In genomic region chr16:57106767-57107166, GRCh38 we compare ENCODE assay signal across 18 cellular contexts. TPM values are rescaled to one million over a fixed set of nuclear protein-coding genes. Genes with fewer than 3 reads are reported as not detected.
DNase-seq lines count a peak whose midpoint lies in the region; ATAC-seq, FAIRE-seq and TF ChIP-seq lines count a peak whose summit lies in the region.
"Had no signal": no experiment of that assay in that cellular context is flagged by ENCODE, and none has a peak within 500 bp of the region (broad histone marks: within the 10 kb centered on the region; RNA-seq: fewer than 3 reads in every experiment).

No MANE protein-coding gene starts in this region.

- H3K36me3 ChIP-seq in GM12878 (ENCODE audit: control insufficient read depth in 2 of 2, insufficient read depth in 2 of 2, low read length in 1 of 2): no peaks in the 10 kb centered on the region
- H3K36me3 ChIP-seq in kidney (ENCODE audit: control insufficient read depth in 1 of 2, insufficient read depth in 2 of 2, low read length in 2 of 2): no peaks in the 10 kb centered on the region
- H3K36me3 ChIP-seq: lower lobe of right lung had no signal

- TF ChIP-seq CTCF in A549 (IDR thresholded peaks at IDR 0.05): no peak
- TF ChIP-seq CTCF in GM12878 (IDR thresholded peaks at IDR 0.05 in 2 of 3, conservative IDR thresholded peaks at IDR 0.05 in 1 of 3; ENCODE audit: control insufficient read depth in 2 of 3, extremely low read depth in 1 of 3, insufficient read depth in 1 of 3, low read depth in 3 of 3, low read length in 3 of 3): no peak
- TF ChIP-seq CTCF in kidney (IDR thresholded peaks at IDR 0.05; ENCODE audit: borderline replicate concordance, extremely low read depth, insufficient read depth): no peak

- H3K9me3 ChIP-seq in A549 (no peaks in the 10 kb centered on the region), GM12878 (replicated peaks; ENCODE audit: control insufficient read depth, insufficient read depth, low read length) (no peaks in the 10 kb centered on the region), kidney (ENCODE audit: control insufficient read depth in 1 of 2, low read length in 2 of 2) (no peaks in the 10 kb centered on the region)
- H3K9me3 ChIP-seq: lower lobe of right lung had no signal

- SMC1A ChIA-PET in GM12878 (lab: Charles Lee; ENCODE audit: uncharacterized antibody, unreplicated experiment): interaction anchor here (1.0 kb wide), 1 partner anchor 23 kb away, joined by 3 read pairs; no protein-coding TSS in a partner anchor

- TF ChIP-seq RAD21 in A549 (conservative IDR thresholded peaks at IDR 0.05 in 1 of 2, IDR thresholded peaks at IDR 0.05 in 1 of 2): no peak
- TF ChIP-seq RAD21 in GM12878 (IDR thresholded peaks at IDR 0.05; ENCODE audit: insufficient read depth, low read depth, low read length): no peak

- WGBS in A549 (ENCODE audit: missing lambda C conversion rate): 80% methylated on average over 2 of the region's 2 CpGs
- 64% methylated on average over 2 of the region's 2 CpGs for whole genome bisulfite sequencing in GM12878 (ENCODE audit: insufficient coverage, insufficient replicate concordance, low lambda C conversion rate, missing lambda C conversion rate)

- CTCF ChIA-PET in A549 (lab: Yijun Ruan, JAX) (interaction anchor here (2.6 to 8.4 kb wide), 2 partner anchors 14 to 23 kb away, joined by 9 to 72 read pairs; partner anchors contain the start of gene CPNE2), GM12878 (lab: Yijun Ruan, JAX) (interaction anchor here (1.3 to 2.7 kb wide), 2 partner anchors 14 to 46 kb away, joined by 4 to 15 read pairs; partner anchors contain the start of gene CPNE2)

- peaks cover 28% of the 10 kb centered on the region for H3K4me1 ChIP-seq in A549
- peaks cover 12% of the 10 kb centered on the region for H3K4me1 ChIP-seq in GM12878 (ENCODE audit: control insufficient read depth, insufficient read depth, low read length)
- peaks cover 0 to 4% of the 10 kb centered on the region in 2 donors for H3K4me1 ChIP-seq in kidney (ENCODE audit: control insufficient read depth in 1 of 2, insufficient read depth in 1 of 2, low read depth in 1 of 2, low read length in 2 of 2)

- TF ChIP-seq EP300 in A549 (IDR thresholded peaks at IDR 0.05) (no peak), GM12878 (IDR thresholded peaks at IDR 0.05; ENCODE audit: borderline replicate concordance in 1 of 2, control insufficient read depth in 1 of 2, low read depth in 2 of 2, low read length in 2 of 2) (no peak)

- H2AFZ ChIP-seq in GM12878 (ENCODE audit: control insufficient read depth, low read depth, low read length): no peak overlapping the region

- H3K79me2 ChIP-seq in GM12878 (ENCODE audit: control insufficient read depth, insufficient read depth, low read length): no peaks in the 10 kb centered on the region

- ATAC-seq in A549 (peak; percentile 15 to 24; a peak in 2 of 6 replicates), GM12878 (peak; percentile 15; the same call in 2 of the 3 replicates), GM21825 (IDR thresholded peaks at IDR 0.05; ENCODE audit: unreplicated experiment) (no peak), HG03095 (IDR thresholded peaks at IDR 0.05; ENCODE audit: unreplicated experiment) (no peak)

- H3K27me3 ChIP-seq in GM12878 (replicated peaks in 1 of 2; ENCODE audit: control insufficient read depth in 2 of 2, insufficient read depth in 2 of 2, low read length in 1 of 2): no peaks in the 10 kb centered on the region

- H4K20me1 ChIP-seq in GM12878 (ENCODE audit: control insufficient read depth, insufficient read depth): no peaks in the 10 kb centered on the region

- POLR2A ChIA-PET in A549 (lab: Yijun Ruan, JAX): no interaction called here
- POLR2A ChIA-PET in GM12878 (lab: Charles Lee): interaction anchor here (0.7 kb wide), 1 partner anchor 29 kb away, joined by 4 read pairs; no protein-coding TSS in a partner anchor

- FAIRE-seq in A549 (lab: Jason Lieb, UNC) (no peak), GM12878 (lab: Jason Lieb, UNC) (no peak), kidney (lab: Jason Lieb, UNC) (no peak)
- FAIRE-seq: H54 had no signal

- DNase-seq in A549 (ENCODE audit: low read depth in 1 of 2, low spot score in 1 of 2) (no peak), HT1080 (ENCODE audit: low read depth) (peak; percentile 52), GM12878 (ENCODE audit: low read depth, low spot score) (no peak), kidney (peak; percentile 61), KBM-7 (no peak)
- DNase-seq in stimulated activated naive CD4-positive, alpha-beta T cell (lab: John Stamatoyannopoulos, UW): no peak
- DNase-seq: activated CD4-positive, CD25-positive, alpha-beta regulatory T cell; activated effector memory CD4-positive, alpha-beta T cell treated with Interleukin-2 at 50 U/mL for 16 hours; foreskin melanocyte; lower lobe of right lung; NCI-H1105 treated with DMSO at 0.1 percent for 48 hours; NCI-H82; SHP77 treated with DMSO at 0.1 percent for 48 hours; stimulated activated CD4-positive, alpha-beta T cell treated with anti-CD3 and anti-CD28 coated beads, Interleukin-2, amount 100 ng/mL, for 24 hours; T-helper 2 cell had no signal

- in situ Hi-C loops in GM12878 (cut with MboI) (no loop called here), KBM-7 (cut with MboI; ENCODE audit: low pct_unique_long_range_greater_than_20kb, low sequenced_read_pairs) (no loop called here)

- no peak overlapping the region for H3K4me2 ChIP-seq in A549
- no peak overlapping the region for H3K4me2 ChIP-seq in GM12878 (ENCODE audit: control insufficient read depth, insufficient read depth)

- RAD21 ChIA-PET in GM12878 (lab: Charles Lee; ENCODE audit: unreplicated experiment): interaction anchor here (1.3 kb wide), 1 partner anchor 98 kb away, joined by 4 read pairs; no protein-coding TSS in a partner anchor

- H3K27ac ChIP-seq in A549: peak overlapping the region in 1 of 2 experiments; percentile 58; a peak in 2 of 6 replicates
- H3K27ac ChIP-seq in GM12878 (ENCODE audit: control insufficient read depth, insufficient read depth): no peak overlapping the region
- H3K27ac ChIP-seq in kidney (ENCODE audit: low read depth in 2 of 2, low read length in 2 of 2): no peak overlapping the region
- H3K27ac ChIP-seq: lower lobe of right lung had no signal

- intact Hi-C loops in GM12878 (cut with micrococcal nuclease; ENCODE audit: unreplicated experiment): no loop called here
- intact Hi-C loops in kidney (cut with DNase I): no loop called here

- TF ChIP-seq POLR2A in A549 (IDR thresholded peaks at IDR 0.05; ENCODE audit: low read length) (no peak), GM12878 (IDR thresholded peaks at IDR 0.05; ENCODE audit: low read depth, low read length) (no peak)

- BruUV-seq in GM12878 (replicated peaks; lab: Mats Ljungman, UMichigan): no TSS peak

- H3K9ac ChIP-seq in GM12878 (ENCODE audit: control insufficient read depth, insufficient read depth, low read length) (no peak overlapping the region), kidney (ENCODE audit: low read length in 2 of 2) (no peak overlapping the region)

- H3K4me3 ChIP-seq in A549 (no peak overlapping the region), GM12878 (no peak overlapping the region), kidney (ENCODE audit: low read length in 2 of 2) (no peak overlapping the region)
- H3K4me3 ChIP-seq: lower lobe of right lung had no signal

TF ChIP-seq in A549, 52 proteins besides CTCF, POLR2A, EP300 and RAD21:
- TF ChIP-seq EHMT2 (IDR thresholded peaks at IDR 0.05; ENCODE audit: low read depth) (no peak), KDM1A (IDR thresholded peaks at IDR 0.05; ENCODE audit: low read depth) (peak; percentile 42; the same call in 1 of the 2 replicates), ZSCAN20 (CRISPR knock-in tag; IDR thresholded peaks at IDR 0.05) (no peak)

TF ChIP-seq in GM12878, 131 proteins besides CTCF, POLR2A, EP300 and RAD21 (continues in another document):
- no peak for TF ChIP-seq PKNOX1 (IDR thresholded peaks at IDR 0.05)
- no peak for TF ChIP-seq SRF (IDR thresholded peaks at IDR 0.05; ENCODE audit: low read depth in 2 of 2, low read length in 2 of 2)
- TF ChIP-seq MYB (IDR thresholded peaks at IDR 0.05; ENCODE audit: borderline replicate concordance, low read depth, low read length): no peak

RNA-seq across cellular contexts. Expression of gene CPNE2, which starts 14.4 kb away (rescaled TPM):
- polyA plus RNA-seq in A549 (2011; rRNA removed): 36.7 and 44.4 TPM in 2 replicates
- 90.0 and 112 TPM in 2 replicates for polyA plus RNA-seq in A549 (2012; cell fraction: cytosol; rRNA removed)
- polyA plus RNA-seq in A549 (2012; cell fraction: nucleus; rRNA removed): 91.6 and 99.2 TPM in 2 replicates
- 32.2 to 37.7 TPM (median 36.7 TPM) in 3 replicates for polyA plus RNA-seq in A549 (2017; fragmentation: RNase III; extraction: RNeasy Plus Mini Kit Qiagen cat#74134 plus additional on column Dnase treatment)
- polyA minus RNA-seq in A549 (2011; rRNA and poly(A)+ RNA removed): 48.7 and 48.8 TPM in 2 replicates
- total RNA-seq in HT1080 (2014; rRNA removed; shearing (Covaris generic)): 36.1 and 51.5 TPM in 2 replicates
- polyA plus RNA-seq in HT1080 (2015; cell fraction: cytosol; rRNA removed): 51.9 and 61.3 TPM in 2 replicates
- 19.6 and 20.4 TPM in 2 replicates for polyA plus RNA-seq in HT1080 (2015; cell fraction: nucleus; rRNA removed)
- total RNA-seq in GM12878 (2013; cell fraction: nucleolus; rRNA removed): 7.8 and 9.0 TPM in 2 replicates
- 13.6 and 14.5 TPM in 2 replicates for total RNA-seq in GM12878 (2014; rRNA removed)
- total RNA-seq in GM12878 (2014; rRNA removed; fragmentation: Illumina TruSeq; extraction: Trizol): 9.8 and 10.5 TPM in 2 replicates
- total RNA-seq in GM12878 (2021): 13.7 and 14.5 TPM in 2 replicates
- 5.7 TPM for polyA plus RNA-seq in GM12878 (2011; ENCODE audit: low read depth)
- polyA plus RNA-seq in GM12878 (2011; rRNA removed): 3.4 and 7.7 TPM in 2 replicates
- polyA plus RNA-seq in GM12878 (2011; cell fraction: cytosol; rRNA removed): 8.4 and 10.6 TPM in 2 replicates
- polyA plus RNA-seq in GM12878 (2011; cell fraction: nucleus; rRNA removed): 4.7 and 6.0 TPM in 2 replicates
- polyA plus RNA-seq in GM12878 (2012): 7.1 and 12.0 TPM in 2 replicates
- 16.9 and 18.5 TPM in 2 replicates for polyA plus RNA-seq in GM12878 (2014; fragmentation: Illumina TruSeq; extraction: Trizol)
- polyA plus RNA-seq in GM12878 (2014; fragmentation: Nextera tagmentation; extraction: Ambion mirVana): 1 to 10 TPM; 4.8 to 5.6 TPM
- polyA plus RNA-seq in GM12878 (2014; rRNA removed): 22.1 and 23.5 TPM in 2 replicates
- 10 to 100 TPM in 1 of 2 experiments, 1 to 10 TPM in 1; 3.1 to 10.0 TPM for polyA plus RNA-seq in GM12878 (2016; fragmentation: Nextera tagmentation; extraction: Ambion mirVana)
- 5.6 and 8.1 TPM in 2 replicates for polyA minus RNA-seq in GM12878 (2011; rRNA and poly(A)+ RNA removed)
- polyA minus RNA-seq in GM12878 (2011; cell fraction: cytosol; rRNA and poly(A)+ RNA removed): 2.5 and 2.8 TPM in 2 replicates
- 2.1 and 5.5 TPM in 2 replicates for polyA minus RNA-seq in GM12878 (2011; cell fraction: nucleus; rRNA and poly(A)+ RNA removed)
- 24.1 TPM for total RNA-seq in kidney
- 33.1 TPM for polyA plus RNA-seq in kidney (ENCODE audit: insufficient read depth, low read depth, low replicate concordance)

Comparison
In these comparisons a context has a peak if more than half of its experiments do, and no peak if none do; other contexts are left out.
1. ATAC-seq: peak in A549 (2 of 2) and GM12878 (single experiment); none in GM21825 (single experiment) and HG03095 (single experiment).
2. DNase-seq: peak in HT1080 (single experiment) and kidney (single experiment); none in A549 (0 of 2), GM12878 (single experiment), KBM-7 (single experiment) and stimulated activated naive CD4-positive, alpha-beta T cell (0 of 6).
3. Of the 24 proteins assayed by ChIP-seq in both GM12878 and A549: peak only in GM12878: none; only in A549: KDM1A; in both: none; in neither: 23.